ENCODE assay signal across 9 cellular contexts in genomic region chr2:112636605-112637288, GRCh38.
DNase-seq lines count a peak whose midpoint lies in the region; ATAC-seq and TF ChIP-seq lines count a peak whose summit lies in the region.
"Had no signal": no experiment of that assay in that cellular context is flagged by ENCODE, and none has a peak within 500 bp of the region (broad histone marks: within the 10 kb centered on the region; RNA-seq: fewer than 3 reads in every experiment).

No MANE protein-coding gene starts in this region.

- DNase-seq in activated naive CD8-positive, alpha-beta T cell treated with anti-CD3 and anti-CD28 coated beads, Interleukin-2, amount 50 U/mL, for 24 hours, result peak; percentile 48
- no peak for DNase-seq in NCI-H1417 treated with DMSO at 0.1 percent for 48 hours (lab: John Stamatoyannopoulos, UW)
- DNase-seq in ACHN, result no peak
- DNase-seq in WERI-Rb-1, result no peak
- DNase-seq in HK-2 (ENCODE audit: unreplicated experiment), result no peak

- no peaks in the 10 kb centered on the region for H3K36me3 ChIP-seq in WERI-Rb-1

- H3K4me3 Mint-ChIP-seq in activated naive CD8-positive, alpha-beta T cell treated with anti-CD3 and anti-CD28 coated beads, Interleukin-2, amount 50 U/mL, for 24 hours, result no peak overlapping the region
- H3K4me3 Mint-ChIP-seq: T-helper 1 cell treated with Interleukin-12 subunit alpha and Interleukin-12 subunit beta and Interleukin-4 antibody, amounts not matched to agents 30 μg/mL and 1 μg/mL, for 36 hours had no signal

- in situ Hi-C loops in ACHN (cut with HindIII; ENCODE audit: low pct_ligation_motif_present, low pct_unique_long_range_greater_than_20kb, low sequenced_read_pairs), result no loop called here

- ATAC-seq in GM18498 (IDR thresholded peaks at IDR 0.05; ENCODE audit: unreplicated experiment) (peak; percentile 96), GM19467 (IDR thresholded peaks at IDR 0.05; ENCODE audit: unreplicated experiment) (peak; percentile 83), HG03354 (IDR thresholded peaks at IDR 0.05; ENCODE audit: poor library complexity, severe bottlenecking, unreplicated experiment) (peak; percentile 87)
- ATAC-seq in activated naive CD8-positive, alpha-beta T cell treated with anti-CD3 and anti-CD28 coated beads, Interleukin-2, amount 50 U/mL, for 24 hours, result peak; percentile 72

- H3K27me3 Mint-ChIP-seq in activated naive CD8-positive, alpha-beta T cell treated with anti-CD3 and anti-CD28 coated beads, Interleukin-2, amount 50 U/mL, for 24 hours, result peaks cover 14% of the 10 kb centered on the region

- no peak overlapping the region for H3K4me3 ChIP-seq in WERI-Rb-1 (ENCODE audit: low read depth, low read length)

- H3K27me3 ChIP-seq in WERI-Rb-1 (ENCODE audit: insufficient read depth, low read depth, severe bottlenecking), result no peaks in the 10 kb centered on the region

- no peaks in the 10 kb centered on the region for H3K36me3 Mint-ChIP-seq in activated naive CD8-positive, alpha-beta T cell treated with anti-CD3 and anti-CD28 coated beads, Interleukin-2, amount 50 U/mL, for 24 hours (ENCODE audit: low read depth)

- no peak overlapping the region for H3K27ac ChIP-seq in WERI-Rb-1

- H3K4me1 Mint-ChIP-seq in activated naive CD8-positive, alpha-beta T cell treated with anti-CD3 and anti-CD28 coated beads, Interleukin-2, amount 50 U/mL, for 24 hours, result peaks cover 70% of the 10 kb centered on the region

- H3K9me3 Mint-ChIP-seq in activated naive CD8-positive, alpha-beta T cell treated with anti-CD3 and anti-CD28 coated beads, Interleukin-2, amount 50 U/mL, for 24 hours, result no peaks in the 10 kb centered on the region
- H3K9me3 Mint-ChIP-seq: T-helper 1 cell treated with Interleukin-12 subunit alpha and Interleukin-12 subunit beta and Interleukin-4 antibody, amounts not matched to agents 30 μg/mL and 1 μg/mL, for 36 hours had no signal

- TF ChIP-seq CTCF in WERI-Rb-1 (IDR thresholded peaks at IDR 0.05; ENCODE audit: low read depth, low read length), result no peak

- H3K9me3 ChIP-seq in WERI-Rb-1 (ENCODE audit: severe bottlenecking), result no peaks in the 10 kb centered on the region

- no peak overlapping the region for H3K27ac Mint-ChIP-seq in activated naive CD8-positive, alpha-beta T cell treated with anti-CD3 and anti-CD28 coated beads, Interleukin-2, amount 50 U/mL, for 24 hours
- H3K27ac Mint-ChIP-seq: T-helper 1 cell treated with Interleukin-12 subunit alpha and Interleukin-12 subunit beta and Interleukin-4 antibody, amounts not matched to agents 30 μg/mL and 1 μg/mL, for 36 hours had no signal
